ENCODE assay signal across 19 cellular contexts in genomic region chr10:59753267-59753666, GRCh38. TPM values are rescaled to one million over a fixed set of nuclear protein-coding genes. Genes with fewer than 3 reads are reported as not detected.
DNase-seq lines count a peak whose midpoint lies in the region; ATAC-seq and TF ChIP-seq lines count a peak whose summit lies in the region.
"Had no signal": no experiment of that assay in that cellular context is flagged by ENCODE, and none has a peak within 500 bp of the region (broad histone marks: within the 10 kb centered on the region; RNA-seq: fewer than 3 reads in every experiment).

Gene MRLN, minus strand, starts transcription at chr10:59753455.

- ATAC-seq in psoas muscle (peak; percentile 78 to 83 (median 82)), HG03442 (IDR thresholded peaks at IDR 0.05; ENCODE audit: unreplicated experiment) (no peak)
- ATAC-seq: K562 had no signal

- no peaks in the 10 kb centered on the region for H3K27me3 ChIP-seq in psoas muscle (ENCODE audit: insufficient read depth in 3 of 3, low read length in 2 of 3)

- H3K4me3 ChIP-seq in psoas muscle: peak within 1 kb of the TSS; percentile 65
- H3K4me3 ChIP-seq: K562 had no signal

- 9 to 25% (median 16%) methylated on average over 3 of the region's 3 CpGs for WGBS in psoas muscle, 3 donors

- peaks cover 33% of the 10 kb centered on the region for H3K4me1 ChIP-seq in psoas muscle
- H3K4me1 ChIP-seq: Caco-2 had no signal

- no peaks in the 10 kb centered on the region for H3K9me3 ChIP-seq in psoas muscle
- H3K9me3 ChIP-seq: Caco-2 had no signal

- peak within 1 kb of the TSS; percentile 86 for H3K27ac ChIP-seq in psoas muscle

- DNase-seq in D341Med (ENCODE audit: low spot score) (peak; percentile 63), NCI-H446 (lab: John Stamatoyannopoulos, UW) (peak; percentile 22 to 43), cerebellar cortex (ENCODE audit: low spot score) (peak; percentile 94), psoas muscle (no peak), LoVo (ENCODE audit: low spot score) (no peak), GM19238 (ENCODE audit: insufficient read length, low spot score) (no peak), NCI-H2107 treated with DMSO at 0.1 percent for 48 hours (lab: John Stamatoyannopoulos, UW; ENCODE audit: unreplicated experiment) (no peak)
- DNase-seq: 8988T, Caco-2, DND-41, GOT3, NCI-H1092, NCI-H510A, RPMI8226 had no signal

- no peak for TF ChIP-seq CTCF in psoas muscle (IDR thresholded peaks at IDR 0.05)

- H3K36me3 ChIP-seq in psoas muscle (ENCODE audit: insufficient read depth in 1 of 2, low read depth in 1 of 2): no peaks in the 10 kb centered on the region

- intact Hi-C loops in psoas muscle (cut with DNase I): loop anchor here (5.0 to 10.0 kb wide), 4 partner anchors 41 to 54 kb away; partner anchors contain the start of gene SLC16A9 (in 1 of the 2)

RNA-seq across cellular contexts. Expression of gene MRLN, which starts in this region (rescaled TPM):
- 100 to 1,000 TPM in 2 of 4 donors, 10 to 100 TPM in 2; 82.0 to 219 (median 103) TPM for total RNA-seq in psoas muscle
- polyA plus RNA-seq in psoas muscle: 100 to 1,000 TPM in 2 of 3 donors, 10 to 100 TPM in 1; 15.1 to 738 (median 297) TPM
- total RNA-seq: K562, MCF 10A, OCI-LY7 had no signal
- polyA plus RNA-seq: CD14-positive monocyte had no signal

Comparison
In these comparisons a context has a peak if more than half of its experiments do, and no peak if none do; other contexts are left out.
1. DNase-seq: peak in D341Med (single experiment), NCI-H446 (2 of 2) and cerebellar cortex (single experiment); none in psoas muscle (0 of 2), LoVo (single experiment), GM19238 (single experiment) and NCI-H2107 treated with DMSO at 0.1 percent for 48 hours (single experiment).